9 cellular contexts compared by ENCODE assay signal in the genomic region with DNA sequence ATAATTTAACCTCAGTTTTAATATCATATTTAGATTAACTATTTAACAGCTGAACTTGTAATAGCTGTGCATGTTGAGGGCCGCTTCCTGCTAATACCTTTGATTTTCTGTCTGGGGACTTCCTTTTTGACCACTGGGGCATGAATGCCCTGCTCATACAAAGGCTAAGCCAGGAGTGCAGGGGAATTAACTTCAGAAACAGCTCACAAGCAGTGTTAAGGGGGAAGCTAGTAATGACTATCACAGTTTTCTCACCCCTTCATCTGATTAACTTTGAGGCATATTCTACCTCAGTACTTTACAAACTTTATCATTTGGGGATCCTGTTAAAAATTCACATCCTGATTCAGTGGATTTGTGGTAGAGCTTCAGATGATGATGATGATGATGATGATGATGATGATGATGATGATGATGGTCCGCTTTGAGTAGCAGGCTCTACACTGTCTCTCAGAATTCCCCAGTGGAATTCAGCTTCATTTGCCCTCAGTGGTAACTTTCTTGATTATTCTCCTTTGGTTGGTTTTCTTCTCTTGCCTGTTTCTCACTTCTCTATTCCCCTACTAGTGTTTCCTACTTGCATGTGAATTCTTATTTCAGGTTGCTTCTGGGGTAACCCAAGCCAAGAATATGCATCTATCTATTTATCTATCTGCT.
A peak's percentile ranks its signal among the peaks of the same experiment; 100 is the strongest.
DNase-seq lines count a peak whose midpoint lies in the region; ATAC-seq, FAIRE-seq and TF ChIP-seq lines count a peak whose summit lies in the region.
"Had no signal": no experiment of that assay in that cellular context is flagged by ENCODE, and none has a peak within 500 bp of the region (broad histone marks: within the 10 kb centered on the region; RNA-seq: fewer than 3 reads in every experiment).

No MANE protein-coding gene starts in this region.

- peaks cover 3% of the 10 kb centered on the region for H3K9me3 Mint-ChIP-seq in activated T-helper 2 cell treated with anti-CD3 and anti-CD28 coated beads, Interferon-gamma antibody, Interleukin-2, Interleukin-4, amounts not matched to agents 10 μg/mL and 5 μg/mL and 100 μg/mL, durations not matched to agents 14 hours and 24 hours and 36 hours

- H3K36me3 ChIP-seq in BE2C, result no peaks in the 10 kb centered on the region
- H3K36me3 ChIP-seq: SJSA1 had no signal

- no peaks in the 10 kb centered on the region for H3K36me3 Mint-ChIP-seq in activated T-helper 2 cell treated with anti-CD3 and anti-CD28 coated beads, Interferon-gamma antibody, Interleukin-2, Interleukin-4, amounts not matched to agents 10 μg/mL and 5 μg/mL and 100 μg/mL, durations not matched to agents 14 hours and 24 hours and 36 hours (ENCODE audit: low read depth)

- no peak overlapping the region for H3K4me3 ChIP-seq in BE2C (ENCODE audit: low read depth, low read length)
- H3K4me3 ChIP-seq: SJSA1 had no signal

- ATAC-seq in GM19438 (IDR thresholded peaks at IDR 0.05; ENCODE audit: low read depth, unreplicated experiment), result peak; percentile 47
- ATAC-seq in HG03095 (IDR thresholded peaks at IDR 0.05; ENCODE audit: unreplicated experiment), result peak; percentile 57

- peak; percentile 95 for FAIRE-seq in GM18507 (lab: Jason Lieb, UNC)

- peaks cover 9% of the 10 kb centered on the region for H3K27me3 Mint-ChIP-seq in activated T-helper 2 cell treated with anti-CD3 and anti-CD28 coated beads, Interferon-gamma antibody, Interleukin-2, Interleukin-4, amounts not matched to agents 10 μg/mL and 5 μg/mL and 100 μg/mL, durations not matched to agents 14 hours and 24 hours and 36 hours (ENCODE audit: low read depth)

- peak; percentile 56 for DNase-seq in GM18507 (ENCODE audit: extremely low spot score, insufficient read length, low read depth)
- no peak for DNase-seq in activated T-helper 2 cell treated with anti-CD3 and anti-CD28 coated beads, Interferon-gamma antibody, Interleukin-2, Interleukin-4, amounts not matched to agents 10 μg/mL and 5 μg/mL and 100 μg/mL, durations not matched to agents 14 hours and 24 hours and 36 hours (ENCODE audit: low spot score)
- no peak for DNase-seq in hepatic stellate cell (ENCODE audit: low spot score)
- no peak for DNase-seq in C1 segment of cervical spinal cord (lab: John Stamatoyannopoulos, UW)
- DNase-seq in BE2C, result no peak
- no peak for DNase-seq in activated effector memory CD4-positive, alpha-beta T cell treated with Interleukin-2 at 50 U/mL for 16 hours

- no peaks in the 10 kb centered on the region for H3K27me3 ChIP-seq in BE2C
- H3K27me3 ChIP-seq: SJSA1 had no signal

- no peaks in the 10 kb centered on the region; the same call in 1 of the 2 replicates for H3K9me3 ChIP-seq in BE2C
- H3K9me3 ChIP-seq: SJSA1 had no signal

- peak overlapping the region; percentile 57 for H3K27ac Mint-ChIP-seq in activated T-helper 2 cell treated with anti-CD3 and anti-CD28 coated beads, Interferon-gamma antibody, Interleukin-2, Interleukin-4, amounts not matched to agents 10 μg/mL and 5 μg/mL and 100 μg/mL, durations not matched to agents 14 hours and 24 hours and 36 hours

- TF ChIP-seq CTCF in BE2C (IDR thresholded peaks at IDR 0.05; ENCODE audit: low read depth, low read length), result no peak

- intact Hi-C loops in activated T-helper 2 cell treated with anti-CD3 and anti-CD28 coated beads, Interferon-gamma antibody, Interleukin-2, Interleukin-4, amounts not matched to agents 10 μg/mL and 5 μg/mL and 100 μg/mL, durations not matched to agents 14 hours and 24 hours and 36 hours (cut with micrococcal nuclease), result loop anchor here (1.0 kb wide), 1 partner anchor 363 kb away; no protein-coding TSS in a partner anchor

- H3K4me3 Mint-ChIP-seq in activated T-helper 2 cell treated with anti-CD3 and anti-CD28 coated beads, Interferon-gamma antibody, Interleukin-2, Interleukin-4, amounts not matched to agents 10 μg/mL and 5 μg/mL and 100 μg/mL, durations not matched to agents 14 hours and 24 hours and 36 hours (ENCODE audit: low read depth), result no peak overlapping the region

- no peaks in the 10 kb centered on the region for H3K4me1 ChIP-seq in BE2C

- H3K4me1 Mint-ChIP-seq in activated T-helper 2 cell treated with anti-CD3 and anti-CD28 coated beads, Interferon-gamma antibody, Interleukin-2, Interleukin-4, amounts not matched to agents 10 μg/mL and 5 μg/mL and 100 μg/mL, durations not matched to agents 14 hours and 24 hours and 36 hours (ENCODE audit: low read depth), result peaks cover 29% of the 10 kb centered on the region
